ENCODE assay signal across 1 cellular context in genomic region chr2:32061430-32061829, GRCh38.
TF ChIP-seq lines count a peak whose summit lies in the region.

No MANE protein-coding gene starts in this region.

TF ChIP-seq in GM23338, 12 proteins besides CTCF, POLR2A, EP300 and RAD21 (continued from another document):
- TF ChIP-seq ZNF462 (CRISPR knock-in tag; IDR thresholded peaks at IDR 0.05) (no peak), EZH2 (IDR thresholded peaks at IDR 0.05; ENCODE audit: low read depth, unreplicated experiment) (no peak), JUNB (IDR thresholded peaks at IDR 0.05; ENCODE audit: unreplicated experiment) (no peak), STAT1 (IDR thresholded peaks at IDR 0.05; ENCODE audit: unreplicated experiment) (no peak), ETS1 (IDR thresholded peaks at IDR 0.05) (no peak)
